9 cellular contexts compared by ENCODE assay signal in the genomic region with DNA sequence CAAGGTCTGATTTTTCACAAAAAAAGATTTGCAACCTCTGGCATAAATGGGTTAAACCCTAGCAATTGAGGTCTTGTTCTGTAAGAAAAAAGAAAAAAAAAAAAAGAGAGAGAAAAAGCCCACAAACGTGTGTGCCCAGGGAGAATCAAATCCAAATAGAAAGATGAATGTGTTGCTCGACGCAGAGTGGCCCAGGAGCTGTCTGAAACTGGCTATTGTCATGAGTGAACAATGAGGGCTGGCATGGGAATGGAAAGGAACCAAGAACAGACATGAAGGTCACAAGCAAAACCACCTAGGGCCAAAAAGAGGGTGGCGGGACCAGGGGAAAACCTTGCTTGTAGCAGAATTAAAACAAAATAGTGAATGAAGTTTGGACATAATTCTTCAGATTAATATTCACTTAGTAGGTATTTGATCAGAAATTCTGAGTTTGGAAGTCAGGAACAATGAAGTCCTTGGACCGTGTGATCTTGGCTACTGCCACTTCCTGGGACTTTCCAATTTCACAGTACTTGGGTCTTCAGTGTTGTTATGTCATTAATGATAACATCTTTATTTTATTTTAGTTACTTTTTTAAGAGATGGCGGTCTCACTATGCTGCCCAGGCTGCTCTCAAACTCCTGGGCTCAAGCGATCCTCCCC. TPM values are rescaled to one million over a fixed set of nuclear protein-coding genes. Genes with fewer than 3 reads are reported as not detected.
DNase-seq lines count a peak whose midpoint lies in the region; ATAC-seq, FAIRE-seq and TF ChIP-seq lines count a peak whose summit lies in the region.
"Had no signal": no experiment of that assay in that cellular context is flagged by ENCODE, and none has a peak within 500 bp of the region (broad histone marks: within the 10 kb centered on the region; RNA-seq: fewer than 3 reads in every experiment).

No MANE protein-coding gene starts in this region.

- H3K27ac ChIP-seq in A549 (peak overlapping the region; percentile 99), HEK293 (ENCODE audit: extremely low read depth, low read depth, low read length) (no peak overlapping the region), astrocyte (ENCODE audit: low read depth, low read length) (peak overlapping the region; percentile 27), lower lobe of right lung (peak overlapping the region; percentile 99)

- peak overlapping the region; percentile 95 for H3K4me3 Mint-ChIP-seq in astrocyte (ENCODE audit: unreplicated experiment)

- intact Hi-C loops in lower lobe of right lung (cut with DNase I): no loop called here

- H3K27me3 Mint-ChIP-seq in astrocyte (ENCODE audit: low read depth, unreplicated experiment): no peaks in the 10 kb centered on the region

- peak overlapping the region; percentile 95 for H3K4me2 ChIP-seq in A549
- H3K4me2 ChIP-seq in astrocyte (ENCODE audit: low read length): peak overlapping the region; percentile 91

- peaks cover 72% of the 10 kb centered on the region for H4K20me1 ChIP-seq in astrocyte (ENCODE audit: insufficient read depth, low read length)

- peak overlapping the region; percentile 97 for H3K9ac ChIP-seq in astrocyte (ENCODE audit: low read length)

- no peak overlapping the region for H2AFZ ChIP-seq in astrocyte (ENCODE audit: low read depth, low read length)

- H3K4me1 ChIP-seq in A549: peaks cover 52% of the 10 kb centered on the region
- peaks cover 16% of the 10 kb centered on the region for H3K4me1 ChIP-seq in HEK293 (ENCODE audit: control insufficient read depth, insufficient read depth, low read length)
- H3K4me1 ChIP-seq in astrocyte (ENCODE audit: insufficient read depth, low read length): peaks cover 68% of the 10 kb centered on the region
- H3K4me1 ChIP-seq in lower lobe of right lung: peaks cover 79% of the 10 kb centered on the region

- H3K9me3 ChIP-seq in A549: no peaks in the 10 kb centered on the region
- H3K9me3 ChIP-seq in HEK293 (ENCODE audit: control insufficient read depth, insufficient read depth, low read depth, low read length): no peaks in the 10 kb centered on the region
- no peaks in the 10 kb centered on the region for H3K9me3 ChIP-seq in astrocyte (ENCODE audit: insufficient read depth, low read depth, low read length)
- H3K9me3 ChIP-seq in lower lobe of right lung: no peaks in the 10 kb centered on the region

- H3K36me3 Mint-ChIP-seq in astrocyte (ENCODE audit: low read depth, unreplicated experiment): peaks cover 21% of the 10 kb centered on the region

- CTCF ChIA-PET in A549 (lab: Yijun Ruan, JAX): interaction anchor here (0.7 to 2.7 kb wide), 3 partner anchors 12 to 108 kb away, joined by 3 to 23 read pairs (median 3); no protein-coding TSS in a partner anchor
- CTCF ChIA-PET in HEK293 (lab: Yijun Ruan, JAX): no interaction called here

- no peaks in the 10 kb centered on the region for H3K9me3 Mint-ChIP-seq in astrocyte (ENCODE audit: unreplicated experiment)

- peak overlapping the region; percentile 67 for H3K27ac Mint-ChIP-seq in astrocyte (ENCODE audit: unreplicated experiment)

- H3K79me2 ChIP-seq in astrocyte (ENCODE audit: insufficient read depth, low read length): peaks cover 74% of the 10 kb centered on the region

- FAIRE-seq in A549 (lab: Jason Lieb, UNC): no peak
- FAIRE-seq in astrocyte (lab: Jason Lieb, UNC): no peak
- no peak for FAIRE-seq in urothelium cell line (lab: Jason Lieb, UNC)

- POLR2A ChIA-PET in A549 (lab: Yijun Ruan, JAX) (interaction anchor here (0.7 to 2.6 kb wide), 2 partner anchors 10 to 29 kb away, joined by 3 to 10 read pairs; no protein-coding TSS in a partner anchor), HEK293 (lab: Yijun Ruan, JAX) (interaction anchor here (1.9 to 2.3 kb wide), 2 partner anchors 10 to 16 kb away, joined by 8 to 9 read pairs; no protein-coding TSS in a partner anchor)

- H3K4me3 ChIP-seq in A549 (peak overlapping the region; percentile 78), HEK293 (ENCODE audit: low read depth, low read length) (no peak overlapping the region), astrocyte (ENCODE audit: insufficient read depth, low read depth, low read length) (peak overlapping the region; percentile 88), lower lobe of right lung (peak overlapping the region; percentile 97)

- TF ChIP-seq CTCF in A549 (IDR thresholded peaks at IDR 0.05) (no peak), HEK293 (tag by site-specific recombination; IDR thresholded peaks at IDR 0.05) (no peak), astrocyte (IDR thresholded peaks at IDR 0.05; ENCODE audit: insufficient read depth, low read depth, low read length) (no peak), lower lobe of right lung (IDR thresholded peaks at IDR 0.05) (no peak)

- 2% methylated on average over 7 of the region's 7 CpGs for WGBS in A549 (ENCODE audit: missing lambda C conversion rate)

- no peak for TF ChIP-seq RAD21 in A549 (conservative IDR thresholded peaks at IDR 0.05 in 1 of 2, IDR thresholded peaks at IDR 0.05 in 1 of 2)

- H3K27me3 ChIP-seq in astrocyte (ENCODE audit: insufficient read depth, low read length) (no peaks in the 10 kb centered on the region), lower lobe of right lung (ENCODE audit: low read depth) (no peaks in the 10 kb centered on the region)

- H3K36me3 ChIP-seq in HEK293 (ENCODE audit: control insufficient read depth in 2 of 2, insufficient read depth in 1 of 2, low read length in 2 of 2): peaks cover 42 to 72% of the 10 kb centered on the region in 2 experiments
- peaks cover 40% of the 10 kb centered on the region for H3K36me3 ChIP-seq in astrocyte (ENCODE audit: insufficient read depth, low read length)
- peaks cover 56% of the 10 kb centered on the region for H3K36me3 ChIP-seq in lower lobe of right lung

- DNase-seq in A549 (ENCODE audit: low read depth in 1 of 2, low spot score in 1 of 2): no peak
- no peak for DNase-seq in astrocyte (ENCODE audit: low read depth)
- DNase-seq in lower lobe of right lung: no peak
- DNase-seq in NCI-H1694 (lab: John Stamatoyannopoulos, UW): no peak
- DNase-seq in AG08396 (ENCODE audit: low spot score): no peak
- DNase-seq in SIG-M5 treated with dmso at 0.1 percent for 504 hours (lab: John Stamatoyannopoulos, UW; ENCODE audit: unreplicated experiment): no peak
- DNase-seq in urothelium cell line (ENCODE audit: low spot score): no peak
- DNase-seq: NCI-H2081 treated with DMSO at 0.1 percent for 48 hours had no signal

- H3K4me1 Mint-ChIP-seq in astrocyte (ENCODE audit: low read depth, unreplicated experiment): peaks cover 61% of the 10 kb centered on the region

- no peak for TF ChIP-seq EP300 in A549 (IDR thresholded peaks at IDR 0.05)

- ATAC-seq in A549 (no peak), lower lobe of right lung (no peak)

- no peak for TF ChIP-seq POLR2A in A549 (IDR thresholded peaks at IDR 0.05; ENCODE audit: low read length)

TF ChIP-seq in A549, 52 proteins besides CTCF, POLR2A, EP300 and RAD21 (continues in another document):
- TF ChIP-seq FOXS1 (CRISPR knock-in tag; IDR thresholded peaks at IDR 0.05) (no peak), POLR2AphosphoS2 (conservative IDR thresholded peaks at IDR 0.05; ENCODE audit: low read length) (no peak), RARB (CRISPR knock-in tag; IDR thresholded peaks at IDR 0.05) (no peak), JUN (IDR thresholded peaks at IDR 0.05) (peak in 1 of 2 experiments; percentile 26; a peak in 2 of 5 replicates), RNF2 (IDR thresholded peaks at IDR 0.05; ENCODE audit: borderline replicate concordance, low read depth) (no peak)
- TF ChIP-seq, protein P1, sequence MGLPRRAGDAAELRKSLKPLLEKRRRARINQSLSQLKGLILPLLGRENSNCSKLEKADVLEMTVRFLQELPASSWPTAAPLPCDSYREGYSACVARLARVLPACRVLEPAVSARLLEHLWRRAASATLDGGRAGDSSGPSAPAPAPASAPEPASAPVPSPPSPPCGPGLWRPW (IDR thresholded peaks at IDR 0.05): no peak

TF ChIP-seq in HEK293, 187 proteins besides CTCF, POLR2A, EP300 and RAD21:
- TF ChIP-seq ZNF2 (tag by site-specific recombination; IDR thresholded peaks at IDR 0.05) (0 out of 2 replicates have a peak, but pooled peaks have one; percentile 14), BCL11A (tag by site-specific recombination; IDR thresholded peaks at IDR 0.05; ENCODE audit: low read depth) (no peak), ZNF121 (tag by site-specific recombination; IDR thresholded peaks at IDR 0.05) (0 out of 2 replicates have a peak, but pooled peaks have one; percentile 8), ZNF600 (tag by site-specific recombination; IDR thresholded peaks at IDR 0.05) (0 out of 2 replicates have a peak, but pooled peaks have one; percentile 29)

RNA-seq across cellular contexts. Expression of a gene that starts 3.1 kb away (rescaled TPM):
- polyA plus RNA-seq in A549 (2011; rRNA removed): 1,899 and 1,948 TPM in 2 replicates
- 2,304 and 2,482 TPM in 2 replicates for polyA plus RNA-seq in A549 (2012; cell fraction: cytosol; rRNA removed)
- polyA plus RNA-seq in A549 (2012; cell fraction: nucleus; rRNA removed): 3,157 and 3,429 TPM in 2 replicates
- 2,937 to 2,981 TPM (median 2,952 TPM) in 3 replicates for polyA plus RNA-seq in A549 (2017; fragmentation: RNase III; extraction: RNeasy Plus Mini Kit Qiagen cat#74134 plus additional on column Dnase treatment)
- 2,309 and 2,515 TPM in 2 replicates for polyA minus RNA-seq in A549 (2011; rRNA and poly(A)+ RNA removed)
- 1,663 and 1,692 TPM in 2 replicates for total RNA-seq in astrocyte
- 580 TPM for total RNA-seq in lower lobe of right lung

RNA-seq across cellular contexts. Expression of a gene that starts 57.9 kb away (rescaled TPM):
- polyA plus RNA-seq in A549 (2011; rRNA removed) (12.6 and 36.8 TPM in 2 replicates), A549 (2017; fragmentation: RNase III; extraction: RNeasy Plus Mini Kit Qiagen cat#74134 plus additional on column Dnase treatment) (22.0 to 28.6 TPM (median 27.9 TPM) in 3 replicates)
- polyA plus RNA-seq in A549 (2012; cell fraction: cytosol; rRNA removed): 8.3 and 8.5 TPM in 2 replicates
- 10.2 and 20.1 TPM in 2 replicates for polyA plus RNA-seq in A549 (2012; cell fraction: nucleus; rRNA removed)
- 74.2 and 81.5 TPM in 2 replicates for polyA minus RNA-seq in A549 (2011; rRNA and poly(A)+ RNA removed)
- total RNA-seq in astrocyte (118 and 124 TPM in 2 replicates), lower lobe of right lung (88.5 TPM)
